1 cellular context compared by ENCODE assay signal in genomic region chr12:53995311-53996187, GRCh38.
TF ChIP-seq lines count a peak whose summit lies in the region.

No MANE protein-coding gene starts in this region.

TF ChIP-seq in K562, 482 proteins besides CTCF, POLR2A, EP300 and RAD21 (continues in another document):
- no peak for TF ChIP-seq E2F1 (CRISPR knock-in tag; IDR thresholded peaks at IDR 0.05)
- TF ChIP-seq SLC30A9 (CRISPR knock-in tag; IDR thresholded peaks at IDR 0.05): no peak
- no peak for TF ChIP-seq GTF2E2 (tag; IDR thresholded peaks at IDR 0.05)
- TF ChIP-seq PHF20 (IDR thresholded peaks at IDR 0.05; ENCODE audit: partially characterized antibody): peak; percentile 65
- no peak for TF ChIP-seq ZNF41 (CRISPR knock-in tag; conservative IDR thresholded peaks at IDR 0.05)
- TF ChIP-seq JUND (IDR thresholded peaks at IDR 0.05; ENCODE audit: borderline replicate concordance, low read depth, low read length): peak; percentile 24; the same call in 1 of the 2 replicates
- TF ChIP-seq JUND (tag; IDR thresholded peaks at IDR 0.05; ENCODE audit: borderline replicate concordance, low read depth, low read length): no peak; the same call in 2 of the 3 replicates
- TF ChIP-seq GMEB1 (CRISPR knock-in tag; IDR thresholded peaks at IDR 0.05): peak; percentile 16; the same call in 1 of the 2 replicates
- TF ChIP-seq MEIS2 (IDR thresholded peaks at IDR 0.05; ENCODE audit: partially characterized antibody): no peak
- no peak for TF ChIP-seq SRSF7 (optimal IDR thresholded peaks at IDR 0.05; ENCODE audit: low read depth, low read length)
- TF ChIP-seq DLX4 (CRISPR knock-in tag; IDR thresholded peaks at IDR 0.05): no peak
- no peak for TF ChIP-seq C11orf30 (IDR thresholded peaks at IDR 0.05; ENCODE audit: low read depth)
- TF ChIP-seq ELK3 (CRISPR knock-in tag; IDR thresholded peaks at IDR 0.05): no peak
- no peak for TF ChIP-seq ZNF766 (CRISPR knock-in tag; conservative IDR thresholded peaks at IDR 0.05)
- TF ChIP-seq ZNF431 (CRISPR knock-in tag; IDR thresholded peaks at IDR 0.05): no peak
- TF ChIP-seq ZNF584 (CRISPR knock-in tag; IDR thresholded peaks at IDR 0.05; ENCODE audit: low read depth): peak; percentile 8; the same call in 1 of the 2 replicates
- TF ChIP-seq ZNF699 (CRISPR knock-in tag; IDR thresholded peaks at IDR 0.05; ENCODE audit: insufficient replicate concordance): no peak
- 0 out of 2 replicates have a peak, but pooled peaks have one; percentile 48 for TF ChIP-seq GATAD2A (IDR thresholded peaks at IDR 0.05)
- no peak for TF ChIP-seq USF2 (CRISPR knock-in tag; IDR thresholded peaks at IDR 0.05)
- no peak for TF ChIP-seq ZNF561 (CRISPR knock-in tag; conservative IDR thresholded peaks at IDR 0.05)
- peak; percentile 27 for TF ChIP-seq SAP30 (IDR thresholded peaks at IDR 0.05; ENCODE audit: borderline replicate concordance, insufficient read depth, low read depth, low read length, poor library complexity, severe bottlenecking)
- TF ChIP-seq FOXP4 (CRISPR knock-in tag; IDR thresholded peaks at IDR 0.05; ENCODE audit: borderline replicate concordance): no peak
- TF ChIP-seq ZNF444 (CRISPR knock-in tag; IDR thresholded peaks at IDR 0.05): no peak
- no peak for TF ChIP-seq U2AF1 (optimal IDR thresholded peaks at IDR 0.05; ENCODE audit: low read depth, low read length)
- peak; percentile 62 for TF ChIP-seq CEBPB (tag; IDR thresholded peaks at IDR 0.05)
- TF ChIP-seq GTF2F1 (IDR thresholded peaks at IDR 0.05; ENCODE audit: low read depth, low read length): no peak
- TF ChIP-seq RBM34 (IDR thresholded peaks at IDR 0.05; ENCODE audit: borderline replicate concordance, insufficient read depth, low read length): no peak
- TF ChIP-seq EP400 (IDR thresholded peaks at IDR 0.05): peak; percentile 76; the same call in 1 of the 2 replicates
- no peak for TF ChIP-seq MAFF (IDR thresholded peaks at IDR 0.05; ENCODE audit: low read length)
- TF ChIP-seq ZNF740 (CRISPR knock-in tag; IDR thresholded peaks at IDR 0.05): peak; percentile 91
- peak in 1 of 2 experiments; percentile 90; a peak in 2 of 4 replicates for TF ChIP-seq ZNF740 (tag; IDR thresholded peaks at IDR 0.05)
- TF ChIP-seq FOXK2 (conservative IDR thresholded peaks at IDR 0.05 in 1 of 2, IDR thresholded peaks at IDR 0.05 in 1 of 2; ENCODE audit: low read depth in 2 of 2): peak in 1 of 2 experiments; percentile 7; a peak in 1 of 4 replicates
- TF ChIP-seq SMARCA4 (IDR thresholded peaks at IDR 0.05): no peak
- TF ChIP-seq RBBP5 (IDR thresholded peaks at IDR 0.05; ENCODE audit: borderline replicate concordance, insufficient read depth, low read length, poor library complexity, severe bottlenecking): no peak
- no peak for TF ChIP-seq ZNF232 (CRISPR knock-in tag; IDR thresholded peaks at IDR 0.05)
- peak; percentile 79 for TF ChIP-seq VEZF1 (CRISPR knock-in tag; IDR thresholded peaks at IDR 0.05)
- TF ChIP-seq NUFIP1 (IDR thresholded peaks at IDR 0.05; ENCODE audit: partially characterized antibody): no peak
- no peak for TF ChIP-seq MXI1 (IDR thresholded peaks at IDR 0.05; ENCODE audit: low read depth, low read length)
- TF ChIP-seq RBM17 (IDR thresholded peaks at IDR 0.05; ENCODE audit: borderline replicate concordance, low read depth, low read length): no peak
- peak in 1 of 2 experiments; percentile 51; a peak in 1 of 4 replicates for TF ChIP-seq SIN3A (IDR thresholded peaks at IDR 0.05; ENCODE audit: borderline replicate concordance in 2 of 2, control insufficient read depth in 1 of 2, low read depth in 2 of 2, low read length in 2 of 2)
- TF ChIP-seq ZNF830 (CRISPR knock-in tag; IDR thresholded peaks at IDR 0.05): no peak
- TF ChIP-seq SIX5 (IDR thresholded peaks at IDR 0.05; ENCODE audit: borderline replicate concordance in 1 of 2, insufficient read depth in 1 of 2, low read depth in 1 of 2, low read length in 2 of 2): no peak
- TF ChIP-seq STAT6 (CRISPR knock-in tag; IDR thresholded peaks at IDR 0.05): no peak
- TF ChIP-seq EWSR1 (IDR thresholded peaks at IDR 0.05; ENCODE audit: borderline replicate concordance, low read depth, partially characterized antibody): no peak
- TF ChIP-seq NR2C1 (IDR thresholded peaks at IDR 0.05): no peak
- TF ChIP-seq NR2C1 (tag; IDR thresholded peaks at IDR 0.05): 0 out of 2 replicates have a peak, but pooled peaks have one; percentile 17
- no peak for TF ChIP-seq NFYB (IDR thresholded peaks at IDR 0.05; ENCODE audit: extremely low read depth, insufficient read length)
- no peak for TF ChIP-seq PTBP1 (IDR thresholded peaks at IDR 0.05; ENCODE audit: low read depth, low read length)
- TF ChIP-seq SMAD1 (IDR thresholded peaks at IDR 0.05; ENCODE audit: low read depth, low read length, partially characterized antibody): no peak
- TF ChIP-seq ZNF224 (CRISPR knock-in tag; IDR thresholded peaks at IDR 0.05): no peak
- 0 out of 2 replicates have a peak, but pooled peaks have one; percentile 35 for TF ChIP-seq NFIC (IDR thresholded peaks at IDR 0.05)
- TF ChIP-seq ZNF778 (CRISPR knock-in tag; IDR thresholded peaks at IDR 0.05): no peak
- TF ChIP-seq MTF1 (CRISPR knock-in tag; IDR thresholded peaks at IDR 0.05; ENCODE audit: borderline replicate concordance): no peak
- TF ChIP-seq ZNF436 (CRISPR knock-in tag; IDR thresholded peaks at IDR 0.05): no peak
- TF ChIP-seq ZBTB2 (IDR thresholded peaks at IDR 0.05): no peak
- TF ChIP-seq ZNF586 (CRISPR knock-in tag; conservative IDR thresholded peaks at IDR 0.05): no peak
- TF ChIP-seq FOXO4 (CRISPR knock-in tag; IDR thresholded peaks at IDR 0.05): no peak
